In the genomic region with DNA sequence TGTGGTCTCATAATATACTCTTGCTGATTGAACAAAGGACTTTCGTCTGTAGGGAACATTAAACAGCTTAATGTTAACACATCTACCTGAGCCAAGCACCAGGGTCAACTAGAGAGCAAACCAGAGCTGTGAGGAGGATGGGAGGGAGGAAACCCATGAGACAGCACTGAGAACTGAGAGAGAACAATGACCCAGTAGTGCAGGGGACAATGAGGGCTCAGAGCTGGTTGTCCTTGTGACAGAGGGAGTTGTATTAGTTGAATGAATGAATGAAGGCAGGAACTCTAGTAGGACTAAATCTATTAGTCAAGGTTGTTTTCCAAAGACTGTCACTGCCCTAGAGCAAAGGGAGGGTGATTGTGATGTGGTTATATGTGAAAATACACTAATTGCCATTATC, we compare ENCODE assay signal across 17 cellular contexts. TPM values are rescaled to one million over a fixed set of nuclear protein-coding genes. Genes with fewer than 3 reads are reported as not detected.
DNase-seq lines count a peak whose midpoint lies in the region; ATAC-seq lines count a peak whose summit lies in the region.
"Had no signal": no experiment of that assay in that cellular context is flagged by ENCODE, and none has a peak within 500 bp of the region (broad histone marks: within the 10 kb centered on the region; RNA-seq: fewer than 3 reads in every experiment).

No MANE protein-coding gene starts in this region.

- H3K9me3 Mint-ChIP-seq in activated T-helper 17 cell treated with anti-CD3 and anti-CD28 coated beads, Interleukin-2, amount 50 U/mL, for 72 hours = no peaks in the 10 kb centered on the region
- H3K9me3 Mint-ChIP-seq in activated naive CD8-positive, alpha-beta T cell treated with anti-CD3 and anti-CD28 coated beads, Interleukin-2, amount 50 U/mL, for 24 hours = no peaks in the 10 kb centered on the region
- H3K9me3 Mint-ChIP-seq in stimulated activated memory B cell treated with anti-CD40 and anti-IgM and Interleukin-4, amounts not matched to agents 10 μg/mL and 1 μg/mL and 100 μg/mL, for 72 hours = no peaks in the 10 kb centered on the region
- H3K9me3 Mint-ChIP-seq: CD8-positive, alpha-beta T cell had no signal

- no peak overlapping the region for H3K4me3 Mint-ChIP-seq in activated T-helper 17 cell treated with anti-CD3 and anti-CD28 coated beads, Interleukin-2, amount 50 U/mL, for 72 hours
- H3K4me3 Mint-ChIP-seq in activated naive CD8-positive, alpha-beta T cell treated with anti-CD3 and anti-CD28 coated beads, Interleukin-2, amount 50 U/mL, for 24 hours = no peak overlapping the region
- H3K4me3 Mint-ChIP-seq in stimulated activated memory B cell treated with anti-CD40 and anti-IgM and Interleukin-4, amounts not matched to agents 10 μg/mL and 1 μg/mL and 100 μg/mL, for 72 hours = no peak overlapping the region
- H3K4me3 Mint-ChIP-seq: CD8-positive, alpha-beta T cell had no signal

- no peak for ATAC-seq in activated T-helper 17 cell treated with anti-CD3 and anti-CD28 coated beads, Interleukin-2, amount 50 U/mL, for 72 hours (replicated peaks)
- ATAC-seq in activated CD4-positive, CD25-positive, alpha-beta regulatory T cell treated with anti-CD3 and anti-CD28 coated beads, Interleukin-2, amount 50 U/mL, for 24 hours = no peak
- no peak for ATAC-seq in activated naive CD8-positive, alpha-beta T cell treated with anti-CD3 and anti-CD28 coated beads, Interleukin-2, amount 50 U/mL, for 24 hours
- no peak for ATAC-seq in stimulated activated memory B cell treated with anti-CD40 and anti-IgM and Interleukin-4, amounts not matched to agents 10 μg/mL and 1 μg/mL and 100 μg/mL, for 72 hours
- ATAC-seq: A549; CD8-positive, alpha-beta T cell; K562 had no signal

- no peaks in the 10 kb centered on the region for H3K27me3 Mint-ChIP-seq in activated T-helper 17 cell treated with anti-CD3 and anti-CD28 coated beads, Interleukin-2, amount 50 U/mL, for 72 hours
- H3K27me3 Mint-ChIP-seq in activated naive CD8-positive, alpha-beta T cell treated with anti-CD3 and anti-CD28 coated beads, Interleukin-2, amount 50 U/mL, for 24 hours = no peaks in the 10 kb centered on the region
- H3K27me3 Mint-ChIP-seq in stimulated activated memory B cell treated with anti-CD40 and anti-IgM and Interleukin-4, amounts not matched to agents 10 μg/mL and 1 μg/mL and 100 μg/mL, for 72 hours = no peaks in the 10 kb centered on the region

- H3K36me3 Mint-ChIP-seq in activated T-helper 17 cell treated with anti-CD3 and anti-CD28 coated beads, Interleukin-2, amount 50 U/mL, for 72 hours (ENCODE audit: low read depth) = peaks cover 23% of the 10 kb centered on the region
- H3K36me3 Mint-ChIP-seq in activated naive CD8-positive, alpha-beta T cell treated with anti-CD3 and anti-CD28 coated beads, Interleukin-2, amount 50 U/mL, for 24 hours (ENCODE audit: low read depth) = peaks cover 11% of the 10 kb centered on the region
- H3K36me3 Mint-ChIP-seq in stimulated activated memory B cell treated with anti-CD40 and anti-IgM and Interleukin-4, amounts not matched to agents 10 μg/mL and 1 μg/mL and 100 μg/mL, for 72 hours = peaks cover 28% of the 10 kb centered on the region

- peak overlapping the region; percentile 74 for H3K27ac Mint-ChIP-seq in activated T-helper 17 cell treated with anti-CD3 and anti-CD28 coated beads, Interleukin-2, amount 50 U/mL, for 72 hours
- no peak overlapping the region for H3K27ac Mint-ChIP-seq in activated naive CD8-positive, alpha-beta T cell treated with anti-CD3 and anti-CD28 coated beads, Interleukin-2, amount 50 U/mL, for 24 hours
- no peak overlapping the region for H3K27ac Mint-ChIP-seq in stimulated activated memory B cell treated with anti-CD40 and anti-IgM and Interleukin-4, amounts not matched to agents 10 μg/mL and 1 μg/mL and 100 μg/mL, for 72 hours
- H3K27ac Mint-ChIP-seq: CD8-positive, alpha-beta T cell had no signal

- DNase-seq in globus pallidus (ENCODE audit: low spot score) = peak; percentile 92
- peak in 42 of 56 donors; percentile 3 to 77 (median 50) for DNase-seq in nucleus accumbens (lab: John Stamatoyannopoulos, UW)
- peak; percentile 93 for DNase-seq in superior temporal gyrus (ENCODE audit: extremely low spot score)
- DNase-seq in activated naive CD8-positive, alpha-beta T cell treated with anti-CD3 and anti-CD28 coated beads, Interleukin-2, amount 50 U/mL, for 24 hours = no peak
- DNase-seq: CD8-positive, alpha-beta T cell; DMS53; EL; NCI-H1105 treated with DMSO at 0.1 percent for 48 hours; NCI-H1694 treated with DMSO at 0.1 percent for 48 hours; NCI-H748 treated with DMSO at 0.1 percent for 48 hours; NK-92 treated with Interleukin-12 subunit alpha and Interleukin-12 subunit beta, amount 100 ng/mL, for 24 hours; Peyer's patch had no signal

- no peaks in the 10 kb centered on the region for H3K4me1 Mint-ChIP-seq in activated T-helper 17 cell treated with anti-CD3 and anti-CD28 coated beads, Interleukin-2, amount 50 U/mL, for 72 hours
- H3K4me1 Mint-ChIP-seq in activated naive CD8-positive, alpha-beta T cell treated with anti-CD3 and anti-CD28 coated beads, Interleukin-2, amount 50 U/mL, for 24 hours = peaks cover 30% of the 10 kb centered on the region
- H3K4me1 Mint-ChIP-seq in stimulated activated memory B cell treated with anti-CD40 and anti-IgM and Interleukin-4, amounts not matched to agents 10 μg/mL and 1 μg/mL and 100 μg/mL, for 72 hours = no peaks in the 10 kb centered on the region

RNA-seq across cellular contexts. Expression of a gene that starts 28.2 kb away (rescaled TPM):
- total RNA-seq in activated T-helper 17 cell treated with anti-CD3 and anti-CD28 coated beads, Interleukin-2, amount 50 U/mL, for 72 hours = 1 to 10 TPM in 1 of 2 donors, under 1 TPM in 1; 0.56 to 5.2 TPM

RNA-seq across cellular contexts. Expression of a gene that starts 38.3 kb away (rescaled TPM):
- total RNA-seq in activated T-helper 17 cell treated with anti-CD3 and anti-CD28 coated beads, Interleukin-2, amount 50 U/mL, for 72 hours = 1 to 10 TPM; 3.8 to 6.2 TPM

RNA-seq across cellular contexts. Expression of a gene that starts 41.9 kb away (rescaled TPM):
- 10 to 100 TPM; 53.2 to 58.2 TPM for total RNA-seq in activated T-helper 17 cell treated with anti-CD3 and anti-CD28 coated beads, Interleukin-2, amount 50 U/mL, for 72 hours
